Comparison of ENCODE assay signal across 10 cellular contexts in the genomic region with DNA sequence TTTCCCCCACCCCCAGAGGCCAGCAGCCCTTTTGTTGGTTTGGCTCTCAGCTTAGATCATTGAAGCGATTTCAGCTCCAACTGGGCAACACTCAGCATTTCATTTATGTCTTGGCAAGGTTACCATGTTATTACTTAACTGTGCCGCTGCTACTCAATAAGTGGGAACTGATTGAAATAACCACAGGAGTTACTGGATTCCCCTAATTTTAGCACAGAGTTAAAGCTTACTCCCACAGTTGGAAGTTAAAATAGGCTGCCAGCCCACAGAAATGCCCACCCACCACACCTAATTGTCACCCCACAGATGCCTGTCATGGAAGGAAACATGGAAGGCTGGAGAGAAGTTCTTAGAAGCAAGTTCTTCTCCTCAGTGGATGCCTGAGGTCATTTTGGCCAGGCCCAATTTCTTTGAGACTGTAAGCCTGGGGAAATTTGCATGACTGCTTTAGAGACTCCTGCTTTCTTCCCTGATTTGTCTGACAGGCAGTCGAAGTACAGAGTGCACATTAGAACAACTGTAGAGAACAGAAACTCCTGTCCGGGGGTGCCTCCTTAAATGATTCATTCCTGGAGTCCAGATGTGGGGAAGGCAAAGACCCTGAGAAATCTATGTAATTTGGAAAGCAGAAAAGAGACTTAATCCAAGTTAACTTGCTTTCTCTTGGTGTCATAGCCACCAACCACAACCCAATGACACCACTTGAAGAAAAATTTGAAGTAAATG.
A peak's percentile ranks its signal among the peaks of the same experiment; 100 is the strongest.
DNase-seq lines count a peak whose midpoint lies in the region; ATAC-seq lines count a peak whose summit lies in the region.
"Had no signal": no experiment of that assay in that cellular context is flagged by ENCODE, and none has a peak within 500 bp of the region (broad histone marks: within the 10 kb centered on the region; RNA-seq: fewer than 3 reads in every experiment).

No MANE protein-coding gene starts in this region.

- DNase-seq in DMS 273 (lab: John Stamatoyannopoulos, UW; ENCODE audit: unreplicated experiment) = peak; percentile 5
- no peak for DNase-seq in DMS 273 treated with DMSO at 0.1 percent for 48 hours (lab: John Stamatoyannopoulos, UW)
- DNase-seq in NCI-H1048 (lab: John Stamatoyannopoulos, UW) = no peak
- no peak for DNase-seq in SKM-1 (lab: John Stamatoyannopoulos, UW; ENCODE audit: unreplicated experiment)
- no peak for DNase-seq in NCI-H1930 (lab: John Stamatoyannopoulos, UW)
- DNase-seq: Peyer's patch, psoas muscle had no signal

- ATAC-seq in HG02588 (IDR thresholded peaks at IDR 0.05; ENCODE audit: unreplicated experiment) (peak; percentile 78), HG03469 (IDR thresholded peaks at IDR 0.05; ENCODE audit: unreplicated experiment) (peak; percentile 74)
- ATAC-seq in activated CD4-positive, CD25-positive, alpha-beta regulatory T cell treated with anti-CD3 and anti-CD28 coated beads, Interleukin-2, amount 50 U/mL, for 24 hours = no peak
- ATAC-seq: psoas muscle had no signal

Comparison
In these comparisons a context has a peak if more than half of its experiments do, and no peak if none do; other contexts are left out.
1. ATAC-seq: peak in HG02588 (single experiment) and HG03469 (single experiment); none in activated CD4-positive, CD25-positive, alpha-beta regulatory T cell treated with anti-CD3 and anti-CD28 coated beads, Interleukin-2, amount 50 U/mL, for 24 hours (0 of 2).